Comparison of ENCODE assay signal across 23 cellular contexts in genomic region chr13:46509981-46510380, GRCh38.
"Had no signal": no experiment of that assay in that cellular context is flagged by ENCODE, and none has a peak within 500 bp of the region (broad histone marks: within the 10 kb centered on the region; RNA-seq: fewer than 3 reads in every experiment).

No MANE protein-coding gene starts in this region.

- H3K27me3 ChIP-seq: stomach, suprapubic skin, testis, thyroid gland, tibial artery, tibial nerve, transverse colon, upper lobe of left lung, uterus, vagina had no signal

- H3K27ac ChIP-seq: stomach, suprapubic skin, testis, thoracic aorta, thyroid gland, tibial artery, tibial nerve, transverse colon, upper lobe of left lung, upper lobe of right lung, uterus, vagina had no signal

- H3K9me3 ChIP-seq: stomach, suprapubic skin, testis, thoracic aorta, thyroid gland, tibial artery, tibial nerve, transverse colon, upper lobe of left lung, upper lobe of right lung, uterus, vagina had no signal

- DNase-seq: stimulated activated CD4-positive, alpha-beta T cell treated with anti-CD3 and anti-CD28 coated beads, Interleukin-2, amount 100 ng/mL, for 48 hours; stimulated activated CD4-positive, alpha-beta T cell treated with anti-CD3 and anti-CD28 coated beads, Interleukin-4, amount 100 ng/mL, for 1 hour; stimulated activated CD4-positive, alpha-beta T cell treated with anti-CD3 and anti-CD28 coated beads, Interleukin-4, amount 100 ng/mL, for 24 hours; stimulated activated CD4-positive, alpha-beta T cell treated with anti-CD3 and anti-CD28 coated beads, Interleukin-4, amount 100 ng/mL, for 4 hours; stimulated activated CD8-positive, alpha-beta memory T cell treated with anti-CD3 and anti-CD28 coated beads, Interleukin-4, amount 100 ng/mL, for 48 hours; stimulated activated naive B cell treated with anti-CD40 and anti-IgM and Interleukin-4, amounts not matched to agents 10 μg/mL and 1 μg/mL and 100 μg/mL, for 72 hours; stimulated activated naive CD4-positive, alpha-beta T cell; stimulated activated naive CD4-positive, alpha-beta T cell treated with Interleukin-2 at 50 U/mL for 16 hours; stimulated activated naive CD8-positive, alpha-beta T cell treated with anti-CD3 and anti-CD28 coated beads, Interleukin-15, amount 100 ng/mL, for 72 hours; stimulated activated naive CD8-positive, alpha-beta T cell treated with anti-CD3 and anti-CD28 coated beads, Interleukin-15, Interleukin-2, amounts not matched to agents 100 U/mL and 50 U/mL, for 24 hours; stomach; substantia nigra; testis; thyroid gland; tibial artery; transverse colon; upper lobe of left lung; upper lobe of right lung; uterus had no signal

- H3K4me3 ChIP-seq: stomach, suprapubic skin, testis, thoracic aorta, thyroid gland, tibial artery, tibial nerve, transverse colon, upper lobe of left lung, upper lobe of right lung, uterus, vagina had no signal

- H3K36me3 ChIP-seq: stomach, suprapubic skin, thoracic aorta, thyroid gland, tibial artery, tibial nerve, transverse colon, upper lobe of left lung, upper lobe of right lung, uterus, vagina had no signal

- H3K4me1 ChIP-seq: stomach, suprapubic skin, testis, thyroid gland, tibial artery, tibial nerve, transverse colon, upper lobe of left lung, upper lobe of right lung, uterus, vagina had no signal
